ENCODE assay signal across 1 cellular context in the genomic region with DNA sequence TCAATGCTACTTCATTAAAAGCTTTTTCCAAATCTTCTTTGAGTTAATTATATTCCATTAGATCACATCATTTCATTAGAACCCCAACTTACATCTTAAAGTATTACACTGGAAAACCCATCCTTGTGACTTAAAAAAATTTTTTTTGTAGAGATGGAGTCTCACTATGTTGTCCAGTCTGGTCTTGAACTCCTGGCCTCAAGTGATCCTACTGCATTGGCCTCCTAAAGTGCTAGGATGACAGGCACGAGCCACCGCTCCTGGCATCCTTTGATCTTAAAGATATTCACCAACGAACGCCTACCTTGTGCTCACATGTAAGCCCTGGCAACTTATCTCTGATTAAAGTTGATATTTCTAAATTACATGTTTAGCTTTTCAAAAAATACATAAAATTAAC.
TF ChIP-seq lines count a peak whose summit lies in the region.

No MANE protein-coding gene starts in this region.

TF ChIP-seq in K562, 482 proteins besides CTCF, POLR2A, EP300 and RAD21:
- TF ChIP-seq ZNF121 (CRISPR knock-in tag; conservative IDR thresholded peaks at IDR 0.05) (peak; percentile 64), TBL1XR1 (IDR thresholded peaks at IDR 0.05; ENCODE audit: low read length in 2 of 2) (no peak)
